In the genomic region with DNA sequence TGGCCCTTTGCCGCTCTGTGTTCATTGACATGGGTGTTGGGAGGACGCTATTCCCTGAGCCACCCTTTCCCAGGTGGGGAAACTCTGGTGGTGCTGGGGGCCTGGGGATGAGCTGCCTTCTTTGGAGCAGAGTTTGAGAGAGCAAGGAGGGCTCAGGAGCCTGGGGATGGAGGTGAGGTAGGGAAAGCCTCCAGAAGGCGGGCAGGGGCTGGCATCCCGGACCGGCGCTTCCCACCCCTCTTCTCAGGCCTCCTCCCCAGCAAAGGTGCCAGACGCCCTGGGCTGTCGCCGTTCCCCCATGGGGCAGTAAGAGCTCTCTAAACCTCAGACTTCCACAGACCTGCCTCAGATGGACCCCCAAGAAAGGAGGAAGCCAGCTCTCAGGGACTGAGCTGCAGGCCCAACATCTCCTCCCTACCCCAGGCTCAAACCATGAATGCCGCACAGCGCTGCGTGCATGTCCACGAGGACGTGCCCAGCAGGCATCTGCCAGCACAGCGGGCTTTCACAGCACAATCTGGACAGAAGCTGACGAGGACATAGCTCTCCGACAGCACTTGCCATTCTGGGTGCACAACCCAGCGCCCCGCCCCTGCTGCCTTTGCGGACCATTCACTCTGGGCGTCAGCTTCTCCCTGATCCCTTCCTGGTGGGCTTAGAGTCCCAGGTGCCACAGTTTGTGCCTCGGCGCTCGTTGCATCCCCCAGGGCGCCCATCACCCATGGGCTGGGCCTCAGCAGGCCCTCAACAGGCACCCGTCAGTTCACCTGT, we compare ENCODE assay signal across 22 cellular contexts.
"Had no signal": no experiment of that assay in that cellular context is flagged by ENCODE, and none has a peak within 500 bp of the region (broad histone marks: within the 10 kb centered on the region; RNA-seq: fewer than 3 reads in every experiment).

No MANE protein-coding gene starts in this region.

- H3K4me1 ChIP-seq: colonic mucosa, uterus had no signal

- H3K27ac Mint-ChIP-seq: progenitor cell of endocrine pancreas, type B pancreatic cell had no signal

- H3K36me3 Mint-ChIP-seq: naive thymus-derived CD8-positive, alpha-beta T cell; stimulated activated effector memory CD8-positive, alpha-beta T cell treated with anti-CD3 and anti-CD28 coated beads, Interleukin-12 subunit alpha, Interleukin-12 subunit beta, amount 100 ng/mL, for 72 hours; type B pancreatic cell had no signal

- H3K36me3 ChIP-seq: colonic mucosa, esophagus muscularis mucosa, gastrocnemius medialis, heart right ventricle, ovary, suprapubic skin, thyroid gland, uterus had no signal

- H3K27me3 ChIP-seq: colonic mucosa, esophagus muscularis mucosa, gastrocnemius medialis, heart right ventricle, ovary, suprapubic skin, thyroid gland, uterus had no signal

- DNase-seq: cerebellar nuclear complex; colonic mucosa; effector CD4-positive, alpha-beta T cell; gastrocnemius medialis; heart right ventricle; mammary epithelial cell; mucosa of descending colon; naive thymus-derived CD8-positive, alpha-beta T cell; right cardiac atrium; stimulated activated CD4-positive, alpha-beta T cell treated with anti-CD3 and anti-CD28 coated beads, Interleukin-4, amount 100 ng/mL, for 1 hour; stimulated activated CD8-positive, alpha-beta memory T cell treated with anti-CD3 and anti-CD28 coated beads, Interleukin-4, amount 100 ng/mL, for 48 hours; stimulated activated naive CD8-positive, alpha-beta T cell treated with anti-CD3 and anti-CD28 coated beads, Interleukin-15, Interleukin-2, amounts not matched to agents 100 U/mL and 50 U/mL, for 24 hours; thyroid gland; uterus had no signal

- H3K4me3 Mint-ChIP-seq: naive thymus-derived CD8-positive, alpha-beta T cell; stimulated activated effector memory CD8-positive, alpha-beta T cell treated with anti-CD3 and anti-CD28 coated beads, Interleukin-12 subunit alpha, Interleukin-12 subunit beta, amount 100 ng/mL, for 72 hours; type B pancreatic cell had no signal

- H3K9me3 Mint-ChIP-seq: naive thymus-derived CD8-positive, alpha-beta T cell; stimulated activated effector memory CD8-positive, alpha-beta T cell treated with anti-CD3 and anti-CD28 coated beads, Interleukin-12 subunit alpha, Interleukin-12 subunit beta, amount 100 ng/mL, for 72 hours; type B pancreatic cell had no signal

- ATAC-seq: gastrocnemius medialis; heart right ventricle; mucosa of descending colon; naive thymus-derived CD8-positive, alpha-beta T cell; right cardiac atrium; stimulated activated effector memory CD8-positive, alpha-beta T cell treated with anti-CD3 and anti-CD28 coated beads, Interleukin-12 subunit alpha, Interleukin-12 subunit beta, amount 100 ng/mL, for 72 hours; stimulated activated naive CD8-positive, alpha-beta T cell treated with anti-CD3 and anti-CD28 coated beads, Interleukin-15, Interleukin-2, amounts not matched to agents 100 U/mL and 50 U/mL, for 24 hours had no signal

- H3K9me3 ChIP-seq: colonic mucosa, esophagus muscularis mucosa, gastrocnemius medialis, heart right ventricle, mucosa of descending colon, ovary, suprapubic skin, thyroid gland, uterus had no signal

- H3K4me3 ChIP-seq: colonic mucosa, esophagus muscularis mucosa, gastrocnemius medialis, heart right ventricle, mucosa of descending colon, ovary, smooth muscle cell, suprapubic skin, thyroid gland, uterus had no signal

- H3K27ac ChIP-seq: colonic mucosa, epithelial cell of prostate, esophagus muscularis mucosa, gastrocnemius medialis, heart right ventricle, ovary, suprapubic skin, thyroid gland, uterus had no signal

- H3K4me2 ChIP-seq: smooth muscle cell had no signal
